Comparison of ENCODE assay signal across 22 cellular contexts in the genomic region with DNA sequence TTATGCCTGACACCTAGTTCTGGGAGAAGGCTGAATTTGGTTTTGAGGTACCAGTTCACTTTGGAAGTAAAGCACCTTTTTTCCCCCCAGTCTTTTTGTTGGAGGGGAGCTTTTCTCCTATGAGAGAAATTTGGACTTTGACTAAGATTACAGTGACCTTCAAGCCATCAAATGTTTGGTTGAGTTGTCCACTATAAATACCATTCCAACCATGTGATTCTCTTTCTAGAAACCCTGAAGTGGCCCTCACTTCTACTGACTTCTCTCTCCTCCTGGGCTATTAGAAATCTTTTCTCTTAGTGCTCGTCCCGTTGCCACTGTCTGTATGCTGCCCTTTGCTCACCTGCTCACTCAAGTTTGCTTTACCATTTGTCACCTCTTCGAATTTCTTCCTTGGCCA.
"Had no signal": no experiment of that assay in that cellular context is flagged by ENCODE, and none has a peak within 500 bp of the region (broad histone marks: within the 10 kb centered on the region; RNA-seq: fewer than 3 reads in every experiment).

No MANE protein-coding gene starts in this region.

- H3K27me3 ChIP-seq: pancreas, tibial artery, uterus had no signal

- H3K36me3 Mint-ChIP-seq: activated naive CD8-positive, alpha-beta T cell treated with anti-CD3 and anti-CD28 coated beads for 36 hours had no signal

- DNase-seq: activated B cell treated with CpG ODN at 0.5 μM for 24 hours; activated CD4-positive, alpha-beta T cell treated with anti-CD3 and anti-CD28 coated beads for 36 hours; activated CD4-positive, alpha-beta T cell treated with anti-CD3 and anti-CD28 coated beads, Interleukin-2, amount 50 U/mL, for 4 hours; activated CD8-positive, alpha-beta memory T cell treated with anti-CD3 and anti-CD28 coated beads for 24 hours; activated CD8-positive, alpha-beta memory T cell treated with anti-CD3 and anti-CD28 coated beads, Interleukin-2, amount 50 U/mL, for 4 hours; activated naive CD8-positive, alpha-beta T cell treated with anti-CD3 and anti-CD28 coated beads for 36 hours; activated T-cell treated with anti-CD3 and anti-CD28 coated beads, Interleukin-2, amount 50 U/mL, for 24 hours; cortex of kidney; endodermal cell; kidney; midbrain; pancreas; stimulated activated CD4-positive, alpha-beta T cell treated with anti-CD3 and anti-CD28 coated beads, Interleukin-12 subunit alpha, Interleukin-12 subunit beta, amount 100 ng/mL, for 4 hours; substantia nigra; SW 1271; T-helper 17 cell; tibial artery; uterus had no signal

- H3K27ac ChIP-seq: epithelial cell of prostate, pancreas, tibial artery, uterus had no signal

- H3K4me3 ChIP-seq: pancreas, tibial artery, uterus had no signal

- H3K27ac Mint-ChIP-seq: activated B cell treated with CpG ODN at 0.5 μM for 24 hours; activated CD4-positive, alpha-beta T cell treated with anti-CD3 and anti-CD28 coated beads for 36 hours; activated naive CD8-positive, alpha-beta T cell treated with anti-CD3 and anti-CD28 coated beads for 36 hours; activated T-cell treated with anti-CD3 and anti-CD28 coated beads, Interleukin-2, amount 50 U/mL, for 24 hours; activated T-helper 17 cell treated with anti-CD3 and anti-CD28 coated beads, Interleukin-2, amount 50 U/mL, for 72 hours; endodermal cell; stimulated activated naive CD8-positive, alpha-beta T cell treated with anti-CD3 and anti-CD28 coated beads, Interleukin-15, Interleukin-2, amounts not matched to agents 100 ng/mL and 50 ng/mL, for 24 hours; T-helper 17 cell had no signal

- H3K36me3 ChIP-seq: pancreas, tibial artery, uterus had no signal

- ATAC-seq: activated CD4-positive, alpha-beta T cell treated with anti-CD3 and anti-CD28 coated beads for 36 hours; activated T-helper 17 cell treated with anti-CD3 and anti-CD28 coated beads, Interleukin-2, amount 50 U/mL, for 72 hours; T-helper 17 cell had no signal

- H3K9me3 ChIP-seq: pancreas, tibial artery, uterus had no signal

- H3K9me3 Mint-ChIP-seq: activated B cell treated with CpG ODN at 0.5 μM for 24 hours; activated naive CD8-positive, alpha-beta T cell treated with anti-CD3 and anti-CD28 coated beads for 36 hours; activated T-cell treated with anti-CD3 and anti-CD28 coated beads, Interleukin-2, amount 50 U/mL, for 24 hours; activated T-helper 17 cell treated with anti-CD3 and anti-CD28 coated beads, Interleukin-2, amount 50 U/mL, for 72 hours; endodermal cell; nephron; stimulated activated naive CD8-positive, alpha-beta T cell treated with anti-CD3 and anti-CD28 coated beads, Interleukin-15, Interleukin-2, amounts not matched to agents 100 ng/mL and 50 ng/mL, for 24 hours had no signal

- H3K4me1 Mint-ChIP-seq: activated B cell treated with CpG ODN at 0.5 μM for 24 hours; activated CD4-positive, alpha-beta T cell treated with anti-CD3 and anti-CD28 coated beads for 36 hours; activated naive CD8-positive, alpha-beta T cell treated with anti-CD3 and anti-CD28 coated beads for 36 hours; activated T-helper 17 cell treated with anti-CD3 and anti-CD28 coated beads, Interleukin-2, amount 50 U/mL, for 72 hours; T-helper 17 cell had no signal

- H3K4me3 Mint-ChIP-seq: activated B cell treated with CpG ODN at 0.5 μM for 24 hours; activated CD4-positive, alpha-beta T cell treated with anti-CD3 and anti-CD28 coated beads for 36 hours; activated naive CD8-positive, alpha-beta T cell treated with anti-CD3 and anti-CD28 coated beads for 36 hours; activated T-cell treated with anti-CD3 and anti-CD28 coated beads, Interleukin-2, amount 50 U/mL, for 24 hours; activated T-helper 17 cell treated with anti-CD3 and anti-CD28 coated beads, Interleukin-2, amount 50 U/mL, for 72 hours; endodermal cell; nephron; stimulated activated naive CD8-positive, alpha-beta T cell treated with anti-CD3 and anti-CD28 coated beads, Interleukin-15, Interleukin-2, amounts not matched to agents 100 ng/mL and 50 ng/mL, for 24 hours; T-helper 17 cell had no signal
